8 cellular contexts compared by ENCODE assay signal in genomic region chr2:85852979-85853498, GRCh38. TPM values are rescaled to one million over a fixed set of nuclear protein-coding genes. Genes with fewer than 3 reads are reported as not detected.
A peak's percentile ranks its signal among the peaks of the same experiment; 100 is the strongest.
DNase-seq lines count a peak whose midpoint lies in the region; ATAC-seq and TF ChIP-seq lines count a peak whose summit lies in the region.

No MANE protein-coding gene starts in this region.

- peaks cover 12% of the 10 kb centered on the region for H3K9me3 Mint-ChIP-seq in activated T-helper 1 cell treated with anti-CD3 and anti-CD28 coated beads, Interleukin-12 subunit alpha, Interleukin-12 subunit beta, Interleukin-2, Interleukin-4 antibody, amounts not matched to agents 30 ng/mL and 10 ng/mL and 1 ng/mL, durations not matched to agents 14 hours and 24 hours and 36 hours

- 69% methylated on average over 11 of the region's 11 CpGs for WGBS in liver
- 64 to 82% (median 78%) methylated on average over 11 of the region's 11 CpGs for WGBS in stomach, 5 donors

- no peak for TF ChIP-seq RAD21 in liver (IDR thresholded peaks at IDR 0.05)

- in situ Hi-C loops in KBM-7 (cut with MboI; ENCODE audit: low pct_unique_long_range_greater_than_20kb, low sequenced_read_pairs), result no loop called here

- H3K4me1 ChIP-seq in liver (ENCODE audit: control insufficient read depth in 4 of 4, insufficient read depth in 4 of 4, low read length in 3 of 4) (no peaks in the 10 kb centered on the region), stomach (peaks cover 3 to 18% (median 11%) of the 10 kb centered on the region in 4 donors)

- no peak for TF ChIP-seq CTCF in AG10803 (conservative IDR thresholded peaks at IDR 0.05; ENCODE audit: low read length)
- no peak for TF ChIP-seq CTCF in liver (IDR thresholded peaks at IDR 0.05; ENCODE audit: low read depth, low read length, missing input control)
- TF ChIP-seq CTCF in stomach (IDR thresholded peaks at IDR 0.05), result no peak

- H3K9me3 ChIP-seq in liver (ENCODE audit: control insufficient read depth in 4 of 4, low read length in 3 of 4) (no peaks in the 10 kb centered on the region), stomach (no peaks in the 10 kb centered on the region)

- peak; percentile 60 for ATAC-seq in GM21360 (IDR thresholded peaks at IDR 0.05; ENCODE audit: unreplicated experiment)

- peak overlapping the region; percentile 45 for H3K4me3 ChIP-seq in AG10803 (ENCODE audit: low read length)
- H3K4me3 ChIP-seq in liver (ENCODE audit: low read depth in 1 of 3, low read length in 3 of 3), result no peak overlapping the region
- no peak overlapping the region for H3K4me3 ChIP-seq in stomach

- peak overlapping the region; percentile 99 for H3K27ac Mint-ChIP-seq in activated T-helper 1 cell treated with anti-CD3 and anti-CD28 coated beads, Interleukin-12 subunit alpha, Interleukin-12 subunit beta, Interleukin-2, Interleukin-4 antibody, amounts not matched to agents 30 ng/mL and 10 ng/mL and 1 ng/mL, durations not matched to agents 14 hours and 24 hours and 36 hours

- no peaks in the 10 kb centered on the region for H3K27me3 Mint-ChIP-seq in activated T-helper 1 cell treated with anti-CD3 and anti-CD28 coated beads, Interleukin-12 subunit alpha, Interleukin-12 subunit beta, Interleukin-2, Interleukin-4 antibody, amounts not matched to agents 30 ng/mL and 10 ng/mL and 1 ng/mL, durations not matched to agents 14 hours and 24 hours and 36 hours (ENCODE audit: insufficient read depth)

- H3K27me3 ChIP-seq in liver (ENCODE audit: control insufficient read depth in 4 of 4, insufficient read depth in 4 of 4, low read length in 3 of 4), result no peaks in the 10 kb centered on the region
- no peaks in the 10 kb centered on the region for H3K27me3 ChIP-seq in stomach

- peaks cover 38% of the 10 kb centered on the region for H3K36me3 Mint-ChIP-seq in activated T-helper 1 cell treated with anti-CD3 and anti-CD28 coated beads, Interleukin-12 subunit alpha, Interleukin-12 subunit beta, Interleukin-2, Interleukin-4 antibody, amounts not matched to agents 30 ng/mL and 10 ng/mL and 1 ng/mL, durations not matched to agents 14 hours and 24 hours and 36 hours (ENCODE audit: low read depth)

- no peak overlapping the region for H3K9ac ChIP-seq in liver (ENCODE audit: low read depth in 1 of 2, low read length in 2 of 2)

- peaks cover 58% of the 10 kb centered on the region for H3K4me1 Mint-ChIP-seq in activated T-helper 1 cell treated with anti-CD3 and anti-CD28 coated beads, Interleukin-12 subunit alpha, Interleukin-12 subunit beta, Interleukin-2, Interleukin-4 antibody, amounts not matched to agents 30 ng/mL and 10 ng/mL and 1 ng/mL, durations not matched to agents 14 hours and 24 hours and 36 hours (ENCODE audit: low read depth)

- intact Hi-C loops in activated T-helper 1 cell treated with anti-CD3 and anti-CD28 coated beads, Interleukin-12 subunit alpha, Interleukin-12 subunit beta, Interleukin-2, Interleukin-4 antibody, amounts not matched to agents 30 ng/mL and 10 ng/mL and 1 ng/mL, durations not matched to agents 14 hours and 24 hours and 36 hours (cut with micrococcal nuclease), result loop anchor here (1.0 to 5.0 kb wide), 6 partner anchors 8 to 344 kb away; partner anchors contain the start of genes IMMT, MRPL35 and ST3GAL5
- intact Hi-C loops in stomach (cut with DNase I; ENCODE audit: low total_unique reads), result no loop called here

- no peak for TF ChIP-seq POLR2A in stomach (IDR thresholded peaks at IDR 0.05)

- H3K36me3 ChIP-seq in liver (ENCODE audit: control insufficient read depth in 4 of 4, insufficient read depth in 3 of 4, low read depth in 1 of 4, low read length in 3 of 4) (peaks cover 2 to 19% (median 14%) of the 10 kb centered on the region in 4 donors), stomach (peaks cover 0 to 36% (median 23%) of the 10 kb centered on the region in 4 donors)

- no peak for TF ChIP-seq EP300 in stomach (IDR thresholded peaks at IDR 0.05)

- H3K27ac ChIP-seq in liver (ENCODE audit: low read depth in 1 of 2, low read length in 2 of 2) (peak overlapping the region; percentile 50 to 71), stomach (peak overlapping the region; percentile 20 to 75 (median 65))

- H3K4me3 Mint-ChIP-seq in activated T-helper 1 cell treated with anti-CD3 and anti-CD28 coated beads, Interleukin-12 subunit alpha, Interleukin-12 subunit beta, Interleukin-2, Interleukin-4 antibody, amounts not matched to agents 30 ng/mL and 10 ng/mL and 1 ng/mL, durations not matched to agents 14 hours and 24 hours and 36 hours, result peak overlapping the region; percentile 82

- peak; percentile 55 for DNase-seq in AG10803 (ENCODE audit: low read depth)
- peak; percentile 27 for DNase-seq in KBM-7
- DNase-seq in activated T-helper 1 cell treated with anti-CD3 and anti-CD28 coated beads, Interleukin-12 subunit alpha, Interleukin-12 subunit beta, Interleukin-2, Interleukin-4 antibody, amounts not matched to agents 30 ng/mL and 10 ng/mL and 1 ng/mL, durations not matched to agents 14 hours and 24 hours and 36 hours (ENCODE audit: low spot score), result peak; percentile 46
- peak; percentile 45 for DNase-seq in stomach
- DNase-seq in NCI-H82 treated with DMSO at 0.1 percent for 48 hours (lab: John Stamatoyannopoulos, UW; ENCODE audit: unreplicated experiment), result no peak
- DNase-seq in iPS-NIHi7 (ENCODE audit: extremely low spot score), result no peak

TF ChIP-seq in liver, 16 proteins besides CTCF, POLR2A, EP300 and RAD21:
- TF ChIP-seq SP1 (IDR thresholded peaks at IDR 0.05) (no peak), EGR1 (IDR thresholded peaks at IDR 0.05; ENCODE audit: low read depth in 2 of 2) (no peak)

RNA-seq across cellular contexts. Expression of gene ST3GAL5, which starts 35.8 kb away (rescaled TPM):
- 17.4 and 18.9 TPM in 2 replicates for total RNA-seq in activated T-helper 1 cell treated with anti-CD3 and anti-CD28 coated beads, Interleukin-12 subunit alpha, Interleukin-12 subunit beta, Interleukin-2, Interleukin-4 antibody, amounts not matched to agents 30 ng/mL and 10 ng/mL and 1 ng/mL, durations not matched to agents 14 hours and 24 hours and 36 hours
- total RNA-seq in liver, result 10 to 100 TPM in 1 of 2 donors, 1 to 10 TPM in 1; 4.5 to 17.0 TPM
- polyA plus RNA-seq in liver, result 10 to 100 TPM in 1 of 2 donors, 1 to 10 TPM in 1; 6.3 to 11.7 TPM
- total RNA-seq in stomach, result 10 to 100 TPM in 4 of 5 donors, 1 to 10 TPM in 1; 7.6 to 84.2 (median 27.8) TPM
- polyA plus RNA-seq in stomach, result 10 to 100 TPM in 1 of 3 donors, 1 to 10 TPM in 2; 4.1 to 10.4 (median 5.2) TPM

Comparison
In these comparisons a context has a peak if more than half of its experiments do, and no peak if none do; other contexts are left out.
1. DNase-seq: peak in AG10803 (single experiment), KBM-7 (single experiment), activated T-helper 1 cell treated with anti-CD3 and anti-CD28 coated beads, Interleukin-12 subunit alpha, Interleukin-12 subunit beta, Interleukin-2, Interleukin-4 antibody, amounts not matched to agents 30 ng/mL and 10 ng/mL and 1 ng/mL, durations not matched to agents 14 hours and 24 hours and 36 hours (single experiment) and stomach (single experiment); none in NCI-H82 treated with DMSO at 0.1 percent for 48 hours (single experiment) and iPS-NIHi7 (single experiment).